Comparison of ENCODE assay signal across 10 cellular contexts in the genomic region with DNA sequence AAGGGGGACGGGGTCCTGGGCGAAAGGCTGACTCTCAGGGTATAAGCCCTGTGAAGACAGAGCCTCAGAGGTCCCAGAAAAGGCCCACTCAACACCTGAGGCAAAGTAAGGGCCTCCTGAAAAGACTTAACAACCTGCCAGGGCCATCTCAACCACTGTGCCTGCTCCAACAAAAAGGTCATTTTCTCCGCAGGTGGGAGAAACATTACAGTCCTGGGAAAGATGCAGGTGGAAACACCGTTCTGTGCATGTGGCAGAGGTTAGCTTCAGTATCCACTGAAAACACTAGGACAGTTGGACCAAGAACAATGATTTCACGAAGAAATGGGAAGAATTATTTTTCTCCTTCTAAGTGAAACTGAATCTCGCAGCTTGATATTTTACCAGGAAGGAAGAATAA. TPM values are rescaled to one million over a fixed set of nuclear protein-coding genes. Genes with fewer than 3 reads are reported as not detected.
DNase-seq lines count a peak whose midpoint lies in the region; ATAC-seq and TF ChIP-seq lines count a peak whose summit lies in the region.
"Had no signal": no experiment of that assay in that cellular context is flagged by ENCODE, and none has a peak within 500 bp of the region (broad histone marks: within the 10 kb centered on the region; RNA-seq: fewer than 3 reads in every experiment).

No MANE protein-coding gene starts in this region.

- POLR2A ChIA-PET in PC-9 (lab: Charles Lee; ENCODE audit: unreplicated experiment), result no interaction called here

- H3K36me3 Mint-ChIP-seq in activated CD4-positive, alpha-beta T cell treated with anti-CD3 and anti-CD28 coated beads, Interleukin-2, amount 10 ng/mL, durations not matched to agents 24 days and 14 days (ENCODE audit: low read depth), result peaks cover 6% of the 10 kb centered on the region
- no peaks in the 10 kb centered on the region for H3K36me3 Mint-ChIP-seq in chondrocyte (ENCODE audit: low read depth)
- H3K36me3 Mint-ChIP-seq in stimulated activated effector memory CD8-positive, alpha-beta T cell treated with anti-CD3 and anti-CD28 coated beads, Interleukin-12 subunit alpha, Interleukin-12 subunit beta, amount 100 ng/mL, for 72 hours, result peaks cover 43% of the 10 kb centered on the region

- no peaks in the 10 kb centered on the region for H3K9me3 ChIP-seq in PC-9 (ENCODE audit: insufficient read depth, low read depth)
- H3K9me3 ChIP-seq: colonic mucosa had no signal

- H3K27me3 Mint-ChIP-seq in activated CD4-positive, alpha-beta T cell treated with anti-CD3 and anti-CD28 coated beads, Interleukin-2, amount 10 ng/mL, durations not matched to agents 24 days and 14 days, result no peaks in the 10 kb centered on the region
- no peaks in the 10 kb centered on the region for H3K27me3 Mint-ChIP-seq in chondrocyte (ENCODE audit: low read depth)

- H3K36me3 ChIP-seq in PC-9 (ENCODE audit: low read depth), result no peaks in the 10 kb centered on the region
- H3K36me3 ChIP-seq: colonic mucosa had no signal

- TF ChIP-seq CTCF in PC-9 (conservative IDR thresholded peaks at IDR 0.05) (no peak), chondrocyte (IDR thresholded peaks at IDR 0.05) (no peak)

- peak overlapping the region; percentile 76 for H3K4me2 ChIP-seq in PC-9

- H3K27ac ChIP-seq in PC-9, result peak overlapping the region; percentile 52
- H3K27ac ChIP-seq: colonic mucosa, VCaP had no signal

- no peak overlapping the region for H2AFZ ChIP-seq in PC-9

- no peaks in the 10 kb centered on the region for H3K9me2 ChIP-seq in PC-9 (ENCODE audit: insufficient read depth)

- H3K27me3 ChIP-seq in PC-9 (ENCODE audit: insufficient read depth, low read depth), result no peaks in the 10 kb centered on the region
- H3K27me3 ChIP-seq: colonic mucosa had no signal

- H3K4me1 ChIP-seq in PC-9 (replicated peaks; ENCODE audit: insufficient read depth), result peaks cover 37% of the 10 kb centered on the region

- H3K27ac Mint-ChIP-seq in activated CD4-positive, alpha-beta T cell treated with anti-CD3 and anti-CD28 coated beads, Interleukin-2, amount 10 ng/mL, durations not matched to agents 24 days and 14 days, result peak overlapping the region; percentile 79
- H3K27ac Mint-ChIP-seq in chondrocyte (ENCODE audit: unreplicated experiment), result peak overlapping the region; percentile 85
- H3K27ac Mint-ChIP-seq in stimulated activated effector memory CD8-positive, alpha-beta T cell treated with anti-CD3 and anti-CD28 coated beads, Interleukin-12 subunit alpha, Interleukin-12 subunit beta, amount 100 ng/mL, for 72 hours, result peak overlapping the region; percentile 93

- H3F3A ChIP-seq in PC-9 (ENCODE audit: insufficient read depth, low read depth), result peaks cover 26% of the 10 kb centered on the region

- no peaks in the 10 kb centered on the region for H3K9me3 Mint-ChIP-seq in activated CD4-positive, alpha-beta T cell treated with anti-CD3 and anti-CD28 coated beads, Interleukin-2, amount 10 ng/mL, durations not matched to agents 24 days and 14 days
- no peaks in the 10 kb centered on the region for H3K9me3 Mint-ChIP-seq in chondrocyte (ENCODE audit: low read depth)
- no peaks in the 10 kb centered on the region for H3K9me3 Mint-ChIP-seq in stimulated activated effector memory CD8-positive, alpha-beta T cell treated with anti-CD3 and anti-CD28 coated beads, Interleukin-12 subunit alpha, Interleukin-12 subunit beta, amount 100 ng/mL, for 72 hours

- H3K4me3 ChIP-seq in PC-9, result no peak overlapping the region
- H3K4me3 ChIP-seq: colonic mucosa had no signal

- H3K79me2 ChIP-seq in PC-9 (ENCODE audit: low read depth), result peaks cover 8% of the 10 kb centered on the region

- ATAC-seq in stimulated activated effector memory CD8-positive, alpha-beta T cell treated with anti-CD3 and anti-CD28 coated beads, Interleukin-12 subunit alpha, Interleukin-12 subunit beta, amount 100 ng/mL, for 72 hours, result no peak

- no TSS peak for BruUV-seq in PC-9 (replicated peaks; lab: Mats Ljungman, UMichigan)

- no peak for DNase-seq in activated CD4-positive, alpha-beta T cell treated with anti-CD3 and anti-CD28 coated beads, Interleukin-2, amount 10 ng/mL, durations not matched to agents 24 days and 14 days
- DNase-seq in activated CD4-positive, alpha-beta T cell treated with anti-CD3 and anti-CD28 coated beads for 4 hours, result no peak
- DNase-seq in PC-9 (no peak), chondrocyte (ENCODE audit: low spot score) (no peak), NCI-H510A (lab: John Stamatoyannopoulos, UW) (no peak), NOMO-1 treated with DMSO at 0.1 percent for 48 hours (lab: John Stamatoyannopoulos, UW; ENCODE audit: unreplicated experiment) (no peak), HCEC 1CT (no peak)
- no peak for DNase-seq in stimulated activated effector memory CD8-positive, alpha-beta T cell treated with anti-CD3 and anti-CD28 coated beads, Interleukin-12 subunit alpha, Interleukin-12 subunit beta, amount 100 ng/mL, for 72 hours (ENCODE audit: low spot score in 2 of 2)
- DNase-seq: colonic mucosa had no signal

- peak overlapping the region; percentile 71 for H3K4me3 Mint-ChIP-seq in activated CD4-positive, alpha-beta T cell treated with anti-CD3 and anti-CD28 coated beads, Interleukin-2, amount 10 ng/mL, durations not matched to agents 24 days and 14 days
- H3K4me3 Mint-ChIP-seq in chondrocyte (ENCODE audit: unreplicated experiment), result no peak overlapping the region
- peak overlapping the region; percentile 68 for H3K4me3 Mint-ChIP-seq in stimulated activated effector memory CD8-positive, alpha-beta T cell treated with anti-CD3 and anti-CD28 coated beads, Interleukin-12 subunit alpha, Interleukin-12 subunit beta, amount 100 ng/mL, for 72 hours

- CTCF ChIA-PET in PC-9 (lab: Charles Lee), result interaction anchor here (0.7 kb wide), 1 partner anchor 47 kb away, joined by 3 read pairs; no protein-coding TSS in a partner anchor

- H4K20me1 ChIP-seq in PC-9 (ENCODE audit: insufficient read depth), result no peaks in the 10 kb centered on the region

- H3K4me1 Mint-ChIP-seq in activated CD4-positive, alpha-beta T cell treated with anti-CD3 and anti-CD28 coated beads, Interleukin-2, amount 10 ng/mL, durations not matched to agents 24 days and 14 days, result peaks cover 66% of the 10 kb centered on the region
- peaks cover 31% of the 10 kb centered on the region for H3K4me1 Mint-ChIP-seq in chondrocyte (ENCODE audit: low read depth)
- peaks cover 86% of the 10 kb centered on the region for H3K4me1 Mint-ChIP-seq in stimulated activated effector memory CD8-positive, alpha-beta T cell treated with anti-CD3 and anti-CD28 coated beads, Interleukin-12 subunit alpha, Interleukin-12 subunit beta, amount 100 ng/mL, for 72 hours

- intact Hi-C loops in activated CD4-positive, alpha-beta T cell treated with anti-CD3 and anti-CD28 coated beads, Interleukin-2, amount 10 ng/mL, durations not matched to agents 24 days and 14 days (cut with micrococcal nuclease), result loop anchor here (1.0 kb wide), 1 partner anchor 17 kb away; no protein-coding TSS in a partner anchor
- intact Hi-C loops in PC-9 (cut with micrococcal nuclease; ENCODE audit: unreplicated experiment), result loop anchor here (1.0 to 5.0 kb wide), 2 partner anchors 17 to 51 kb away; partner anchors contain the start of gene CCDC88C

RNA-seq across cellular contexts. Expression of gene CCDC88C, which starts 50.9 kb away (rescaled TPM):
- total RNA-seq in activated CD4-positive, alpha-beta T cell treated with anti-CD3 and anti-CD28 coated beads, Interleukin-2, amount 10 ng/mL, durations not matched to agents 24 days and 14 days, result 79.7 and 89.9 TPM in 2 replicates
- total RNA-seq in PC-9 (2021), result 7.4 and 10.4 TPM in 2 replicates
- total RNA-seq in chondrocyte, result 1.1 to 3.6 TPM (median 2.3 TPM) in 3 replicates
